In the genomic region with DNA sequence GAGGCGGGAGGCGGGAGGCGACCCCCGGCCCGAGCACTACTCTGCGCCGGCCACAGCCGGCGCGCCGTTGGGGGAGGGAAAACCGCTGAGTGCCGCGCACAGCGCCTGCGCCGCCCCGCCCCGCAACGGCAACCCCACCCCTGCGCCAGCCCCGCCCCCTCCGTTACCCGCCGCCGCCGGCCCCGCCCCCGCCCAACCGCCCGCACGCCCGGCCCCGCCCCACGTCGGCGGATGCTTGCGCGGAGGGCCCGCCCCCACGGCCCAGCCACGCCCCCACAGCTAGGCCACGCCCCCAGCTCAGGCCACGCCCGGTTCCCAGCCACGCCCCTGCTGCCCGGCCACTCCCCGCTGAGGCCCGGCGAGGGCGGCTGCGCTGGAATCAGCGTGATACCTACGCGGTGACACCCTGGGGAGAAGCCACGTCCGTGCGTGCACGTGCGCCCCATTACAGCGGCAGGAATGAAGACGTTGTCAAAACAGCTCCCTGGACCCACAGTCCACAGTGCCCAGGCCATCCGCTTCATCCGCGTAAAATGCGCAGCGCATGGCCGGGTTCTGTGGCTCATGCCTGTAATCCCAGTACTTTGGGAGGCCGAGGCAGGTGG, we compare ENCODE assay signal across 8 cellular contexts. TPM values are rescaled to one million over a fixed set of nuclear protein-coding genes. Genes with fewer than 3 reads are reported as not detected.
DNase-seq lines count a peak whose midpoint lies in the region; ATAC-seq and TF ChIP-seq lines count a peak whose summit lies in the region.

A gene (minus strand): TSS at position 91 of the 605 bp plus-strand sequence. CDS start 152 bp downstream, outside the sequence.

- WGBS in gastroesophageal sphincter (ENCODE audit: low coverage in 1 of 2), 2 donors, result no CpG with 5 or more reads among the region's 69 CpGs

- H3K79me2 ChIP-seq in KMS-11 (ENCODE audit: insufficient read depth, low read depth), result peaks cover 10% of the 10 kb centered on the region

- H3K4me1 ChIP-seq in KMS-11 (ENCODE audit: low read depth, poor library complexity, severe bottlenecking) (peaks cover 21% of the 10 kb centered on the region), SJCRH30 (peaks cover 13% of the 10 kb centered on the region), gastroesophageal sphincter (peaks cover 0 to 27% (median 7%) of the 10 kb centered on the region in 3 donors)

- TF ChIP-seq CTCF in KMS-11 (conservative IDR thresholded peaks at IDR 0.05; ENCODE audit: low read depth, low read length) (no peak), gastroesophageal sphincter (IDR thresholded peaks at IDR 0.05) (no peak)

- peak within 1 kb of the TSS; percentile 55; the same call in 1 of the 2 replicates for H2AFZ ChIP-seq in KMS-11 (ENCODE audit: low read depth)

- H4K20me1 ChIP-seq in KMS-11 (ENCODE audit: insufficient read depth), result 0 out of 2 replicates have a peak, but pooled peaks cover 2% of the 10 kb centered on the region

- H3K4me2 ChIP-seq in KMS-11, result peak within 1 kb of the TSS; percentile 64

- H3K27me3 ChIP-seq in KMS-11 (ENCODE audit: insufficient read depth, low read depth) (no peaks in the 10 kb centered on the region), SJCRH30 (no peaks in the 10 kb centered on the region), gastroesophageal sphincter (no peaks in the 10 kb centered on the region)

- TF ChIP-seq POLR2A in gastroesophageal sphincter (IDR thresholded peaks at IDR 0.05), result no peak

- H3K4me3 ChIP-seq in KMS-11 (IDR thresholded peaks at IDR 0.05; ENCODE audit: insufficient read depth, low read depth, low read length) (no peak within 1 kb of the TSS), SJCRH30 (peak within 1 kb of the TSS; percentile 62), gastroesophageal sphincter (peak within 1 kb of the TSS; percentile 30 to 56)

- ATAC-seq in GM21619 (IDR thresholded peaks at IDR 0.05; ENCODE audit: unreplicated experiment), result peak; percentile 56
- peak; percentile 91 for ATAC-seq in gastroesophageal sphincter

- no peak for TF ChIP-seq EP300 in gastroesophageal sphincter (IDR thresholded peaks at IDR 0.05)

- DNase-seq in D341Med (ENCODE audit: low spot score) (peak; percentile 99), SJCRH30 (peak; percentile 96), nucleus accumbens (lab: John Stamatoyannopoulos, UW) (peak in 55 of 56 donors; percentile 42 to 95 (median 89)), substantia nigra (lab: John Stamatoyannopoulos, UW) (peak; percentile 45 to 97 (median 90))
- DNase-seq in activated gamma-delta T cell treated with anti-CD3 and anti-CD28 coated beads, Interleukin-2, amount 50 U/mL, for 16 hours (ENCODE audit: low read depth), result peak; percentile 90

- no peak within 1 kb of the TSS for H3K9ac ChIP-seq in KMS-11

- H3K9me3 ChIP-seq in SJCRH30 (replicated peaks) (no peaks in the 10 kb centered on the region), gastroesophageal sphincter (no peaks in the 10 kb centered on the region)

- H3K36me3 ChIP-seq in KMS-11 (ENCODE audit: insufficient read depth), result no peaks in the 10 kb centered on the region; the same call in 1 of the 2 replicates
- peaks cover 18% of the 10 kb centered on the region for H3K36me3 ChIP-seq in SJCRH30
- H3K36me3 ChIP-seq in gastroesophageal sphincter, result peaks cover 0 to 14% of the 10 kb centered on the region in 2 donors

- H3K27ac ChIP-seq in KMS-11 (no peak within 1 kb of the TSS), SJCRH30 (no peak within 1 kb of the TSS), gastroesophageal sphincter (peak within 1 kb of the TSS in 3 of 4 donors; percentile 60 to 77 (median 64)), substantia nigra (ENCODE audit: low read depth, low read length, poor library complexity, severe bottlenecking) (peak within 1 kb of the TSS; percentile 72)

RNA-seq across cellular contexts. Expression of the gene that starts here (rescaled TPM):
- total RNA-seq in SJCRH30 (2014; rRNA removed; shearing (Covaris generic)), result 19.9 and 21.2 TPM in 2 replicates
- 10 to 100 TPM; 12.0 to 28.9 (median 13.8) TPM for total RNA-seq in gastroesophageal sphincter

Comparison
In these comparisons a context has a peak if more than half of its experiments do, and no peak if none do; other contexts are left out.
1. H3K27ac ChIP-seq: peak in gastroesophageal sphincter (3 of 4) and substantia nigra (single experiment); none in KMS-11 (single experiment) and SJCRH30 (single experiment).
2. Peak in every context shown above with its lines, with median percentiles within 50 percentile points of each other: DNase-seq.